ENCODE assay signal across 8 cellular contexts in the genomic region with DNA sequence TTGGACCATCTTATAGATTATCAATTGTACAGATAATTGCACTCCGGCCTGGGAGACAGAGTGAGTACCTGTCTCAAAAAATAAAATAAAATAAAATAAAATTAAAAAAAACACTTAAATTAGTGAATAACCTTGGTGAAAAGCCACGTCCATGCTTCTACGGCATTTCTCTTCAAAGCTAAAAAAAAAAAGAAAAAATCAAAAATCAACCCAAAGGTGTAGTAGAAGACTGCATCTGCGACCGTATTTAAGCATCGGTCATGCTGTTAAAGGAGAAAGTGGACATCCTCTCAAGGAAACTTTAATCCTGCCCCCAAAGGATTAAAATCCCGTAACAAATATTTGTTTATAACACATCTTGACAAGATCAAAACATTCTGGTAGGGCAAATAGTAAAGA. TPM values are rescaled to one million over a fixed set of nuclear protein-coding genes. Genes with fewer than 3 reads are reported as not detected.
DNase-seq lines count a peak whose midpoint lies in the region; ATAC-seq and TF ChIP-seq lines count a peak whose summit lies in the region.

No MANE protein-coding gene starts in this region.

- H3K4me1 Mint-ChIP-seq in GM23338 (peaks cover 27% of the 10 kb centered on the region), WTC11 (peaks cover 31% of the 10 kb centered on the region), glutamatergic neuron (ENCODE audit: low read depth, unreplicated experiment) (peaks cover 17% of the 10 kb centered on the region)

- no peak for TF ChIP-seq CTCF in GM23338 (conservative IDR thresholded peaks at IDR 0.05; ENCODE audit: low read depth in 2 of 2)
- TF ChIP-seq CTCF in WTC11 (IDR thresholded peaks at IDR 0.05) = no peak
- no peak for TF ChIP-seq CTCF in glutamatergic neuron (IDR thresholded peaks at IDR 0.05; ENCODE audit: partially characterized antibody, unreplicated experiment)

- H3K27ac Mint-ChIP-seq in GM23338 = peak overlapping the region; percentile 96
- peak overlapping the region; percentile 92 for H3K27ac Mint-ChIP-seq in WTC11
- H3K27ac Mint-ChIP-seq in glutamatergic neuron (ENCODE audit: unreplicated experiment) = peak overlapping the region; percentile 94

- peak overlapping the region; percentile 86 for H3K4me2 ChIP-seq in GM23338

- CTCF ChIA-PET in WTC11 (lab: Charles Lee) = no interaction called here

- H3K4me3 ChIP-seq in GM23338 (peak overlapping the region; percentile 92), skeletal muscle tissue (ENCODE audit: low read length in 3 of 3) (peak overlapping the region; percentile 60 to 78 (median 77))

- H3K36me3 ChIP-seq in GM23338 (ENCODE audit: insufficient read depth) (peaks cover 2% of the 10 kb centered on the region; the same call in 1 of the 2 replicates), skeletal muscle tissue (ENCODE audit: control insufficient read depth in 3 of 3, insufficient read depth in 3 of 3, low read length in 3 of 3) (no peaks in the 10 kb centered on the region)

- H3K36me3 Mint-ChIP-seq in GM23338 (ENCODE audit: low read depth) = peaks cover 23% of the 10 kb centered on the region
- H3K36me3 Mint-ChIP-seq in WTC11 = peaks cover 13% of the 10 kb centered on the region
- no peaks in the 10 kb centered on the region for H3K36me3 Mint-ChIP-seq in glutamatergic neuron (ENCODE audit: unreplicated experiment)

- H3K9me3 ChIP-seq in skeletal muscle tissue (ENCODE audit: control insufficient read depth in 3 of 3, low read length in 3 of 3) = no peaks in the 10 kb centered on the region

- H3K4me1 ChIP-seq in GM23338 (ENCODE audit: insufficient read depth) (peaks cover 31% of the 10 kb centered on the region), skeletal muscle tissue (ENCODE audit: control insufficient read depth in 3 of 3, insufficient read depth in 3 of 3, low read length in 3 of 3) (peaks cover 0 to 18% (median 18%) of the 10 kb centered on the region in 3 donors)

- peaks cover 12% of the 10 kb centered on the region for H3F3A ChIP-seq in GM23338 (replicated peaks; ENCODE audit: low read depth)

- H3K27me3 ChIP-seq in GM23338 (ENCODE audit: insufficient read depth) = no peaks in the 10 kb centered on the region
- no peaks in the 10 kb centered on the region for H3K27me3 ChIP-seq in skeletal muscle tissue (ENCODE audit: control insufficient read depth in 3 of 3, insufficient read depth in 3 of 3, low read length in 3 of 3)

- POLR2A ChIA-PET in WTC11 (lab: Charles Lee) = interaction anchor here (0.6 to 2.6 kb wide), 5 partner anchors 16 to 148 kb away, joined by 3 to 15 read pairs (median 5); a partner anchor contains a TSS

- ATAC-seq in GM23338 = no peak
- no peak for ATAC-seq in WTC11

- H4K20me1 ChIP-seq in GM23338 (replicated peaks; ENCODE audit: insufficient read depth) = peaks cover 17% of the 10 kb centered on the region

- H2AFZ ChIP-seq in GM23338 = peak overlapping the region; percentile 98; the same call in 1 of the 2 replicates

- no peaks in the 10 kb centered on the region; the same call in 2 of the 3 replicates for H3K9me3 Mint-ChIP-seq in GM23338
- H3K9me3 Mint-ChIP-seq in WTC11 = no peaks in the 10 kb centered on the region
- peaks cover 7% of the 10 kb centered on the region for H3K9me3 Mint-ChIP-seq in glutamatergic neuron (ENCODE audit: unreplicated experiment)

- peak overlapping the region; percentile 83 to 97 (median 96) for H3K9ac ChIP-seq in skeletal muscle tissue (ENCODE audit: low read depth in 1 of 3, low read length in 3 of 3)

- H3K27ac ChIP-seq in GM23338 (ENCODE audit: low read depth) (peak overlapping the region; percentile 100; the same call in 1 of the 2 replicates), skeletal muscle tissue (ENCODE audit: low read depth, low read length) (peak overlapping the region; percentile 100)

- H3K27me3 Mint-ChIP-seq in GM23338 (ENCODE audit: insufficient read depth, low read depth, poor library complexity) (peaks cover 7% of the 10 kb centered on the region), WTC11 (ENCODE audit: low read depth) (no peaks in the 10 kb centered on the region), glutamatergic neuron (ENCODE audit: unreplicated experiment) (peaks cover 13% of the 10 kb centered on the region)

- peaks cover 34% of the 10 kb centered on the region for H3K79me2 ChIP-seq in GM23338 (replicated peaks; ENCODE audit: insufficient read depth)

- H3K9me2 ChIP-seq in GM23338 (ENCODE audit: insufficient read depth) = no peaks in the 10 kb centered on the region

- no peak for DNase-seq in GM23338 (ENCODE audit: low spot score)
- no peak for DNase-seq in WTC11 (ENCODE audit: low spot score)
- DNase-seq in glutamatergic neuron = no peak
- no peak for DNase-seq in AG08396 (ENCODE audit: low spot score)
- DNase-seq in H4 (ENCODE audit: low spot score) = no peak
- DNase-seq in stimulated activated CD4-positive, alpha-beta T cell treated with anti-CD3 and anti-CD28 coated beads, Interleukin-2, amount 100 ng/mL, for 24 hours = no peak
- DNase-seq in cerebellar cortex (ENCODE audit: low spot score) = no peak

- peak overlapping the region; percentile 83 for H3K4me3 Mint-ChIP-seq in GM23338
- peak overlapping the region; percentile 77 for H3K4me3 Mint-ChIP-seq in WTC11
- H3K4me3 Mint-ChIP-seq in glutamatergic neuron (ENCODE audit: unreplicated experiment) = peak overlapping the region; percentile 93

TF ChIP-seq in WTC11, 78 proteins besides CTCF, POLR2A, EP300 and RAD21 (continues in another document):
- no peak for TF ChIP-seq CBFB (CRISPR knock-in tag; IDR thresholded peaks at IDR 0.05; ENCODE audit: low read depth)
- TF ChIP-seq, protein P1, sequence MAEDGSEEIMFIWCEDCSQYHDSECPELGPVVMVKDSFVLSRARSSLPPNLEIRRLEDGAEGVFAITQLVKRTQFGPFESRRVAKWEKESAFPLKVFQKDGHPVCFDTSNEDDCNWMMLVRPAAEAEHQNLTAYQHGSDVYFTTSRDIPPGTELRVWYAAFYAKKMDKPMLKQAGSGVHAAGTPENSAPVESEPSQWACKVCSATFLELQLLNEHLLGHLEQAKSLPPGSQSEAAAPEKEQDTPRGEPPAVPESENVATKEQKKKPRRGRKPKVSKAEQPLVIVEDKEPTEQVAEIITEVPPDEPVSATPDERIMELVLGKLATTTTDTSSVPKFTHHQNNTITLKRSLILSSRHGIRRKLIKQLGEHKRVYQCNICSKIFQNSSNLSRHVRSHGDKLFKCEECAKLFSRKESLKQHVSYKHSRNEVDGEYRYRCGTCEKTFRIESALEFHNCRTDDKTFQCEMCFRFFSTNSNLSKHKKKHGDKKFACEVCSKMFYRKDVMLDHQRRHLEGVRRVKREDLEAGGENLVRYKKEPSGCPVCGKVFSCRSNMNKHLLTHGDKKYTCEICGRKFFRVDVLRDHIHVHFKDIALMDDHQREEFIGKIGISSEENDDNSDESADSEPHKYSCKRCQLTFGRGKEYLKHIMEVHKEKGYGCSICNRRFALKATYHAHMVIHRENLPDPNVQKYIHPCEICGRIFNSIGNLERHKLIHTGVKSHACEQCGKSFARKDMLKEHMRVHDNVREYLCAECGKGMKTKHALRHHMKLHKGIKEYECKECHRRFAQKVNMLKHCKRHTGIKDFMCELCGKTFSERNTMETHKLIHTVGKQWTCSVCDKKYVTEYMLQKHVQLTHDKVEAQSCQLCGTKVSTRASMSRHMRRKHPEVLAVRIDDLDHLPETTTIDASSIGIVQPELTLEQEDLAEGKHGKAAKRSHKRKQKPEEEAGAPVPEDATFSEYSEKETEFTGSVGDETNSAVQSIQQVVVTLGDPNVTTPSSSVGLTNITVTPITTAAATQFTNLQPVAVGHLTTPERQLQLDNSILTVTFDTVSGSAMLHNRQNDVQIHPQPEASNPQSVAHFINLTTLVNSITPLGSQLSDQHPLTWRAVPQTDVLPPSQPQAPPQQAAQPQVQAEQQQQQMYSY (CRISPR knock-in tag; IDR thresholded peaks at IDR 0.05) = no peak
- TF ChIP-seq, protein P2, sequence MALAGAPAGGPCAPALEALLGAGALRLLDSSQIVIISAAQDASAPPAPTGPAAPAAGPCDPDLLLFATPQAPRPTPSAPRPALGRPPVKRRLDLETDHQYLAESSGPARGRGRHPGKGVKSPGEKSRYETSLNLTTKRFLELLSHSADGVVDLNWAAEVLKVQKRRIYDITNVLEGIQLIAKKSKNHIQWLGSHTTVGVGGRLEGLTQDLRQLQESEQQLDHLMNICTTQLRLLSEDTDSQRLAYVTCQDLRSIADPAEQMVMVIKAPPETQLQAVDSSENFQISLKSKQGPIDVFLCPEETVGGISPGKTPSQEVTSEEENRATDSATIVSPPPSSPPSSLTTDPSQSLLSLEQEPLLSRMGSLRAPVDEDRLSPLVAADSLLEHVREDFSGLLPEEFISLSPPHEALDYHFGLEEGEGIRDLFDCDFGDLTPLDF (CRISPR knock-in tag; IDR thresholded peaks at IDR 0.05) = no peak
- no peak for TF ChIP-seq FOXJ3 (CRISPR knock-in tag; IDR thresholded peaks at IDR 0.05; ENCODE audit: borderline replicate concordance)
- no peak for TF ChIP-seq NFYB (CRISPR knock-in tag; conservative IDR thresholded peaks at IDR 0.05; ENCODE audit: low read depth)
- TF ChIP-seq, protein P3, sequence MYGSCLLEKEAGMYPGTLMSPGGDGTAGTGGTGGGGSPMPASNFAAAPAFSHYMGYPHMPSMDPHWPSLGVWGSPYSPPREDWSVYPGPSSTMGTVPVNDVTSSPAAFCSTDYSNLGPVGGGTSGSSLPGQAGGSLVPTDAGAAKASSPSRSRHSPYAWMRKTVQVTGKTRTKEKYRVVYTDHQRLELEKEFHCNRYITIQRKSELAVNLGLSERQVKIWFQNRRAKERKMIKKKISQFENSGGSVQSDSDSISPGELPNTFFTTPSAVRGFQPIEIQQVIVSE (CRISPR knock-in tag; IDR thresholded peaks at IDR 0.05; ENCODE audit: borderline replicate concordance) = no peak
- no peak for TF ChIP-seq SMAD3 (CRISPR knock-in tag; IDR thresholded peaks at IDR 0.05; ENCODE audit: borderline replicate concordance)
- TF ChIP-seq FOXP1 (CRISPR knock-in tag; IDR thresholded peaks at IDR 0.05; ENCODE audit: borderline replicate concordance) = no peak
- no peak for TF ChIP-seq ZNF121 (CRISPR knock-in tag; IDR thresholded peaks at IDR 0.05)
- TF ChIP-seq, protein P4, sequence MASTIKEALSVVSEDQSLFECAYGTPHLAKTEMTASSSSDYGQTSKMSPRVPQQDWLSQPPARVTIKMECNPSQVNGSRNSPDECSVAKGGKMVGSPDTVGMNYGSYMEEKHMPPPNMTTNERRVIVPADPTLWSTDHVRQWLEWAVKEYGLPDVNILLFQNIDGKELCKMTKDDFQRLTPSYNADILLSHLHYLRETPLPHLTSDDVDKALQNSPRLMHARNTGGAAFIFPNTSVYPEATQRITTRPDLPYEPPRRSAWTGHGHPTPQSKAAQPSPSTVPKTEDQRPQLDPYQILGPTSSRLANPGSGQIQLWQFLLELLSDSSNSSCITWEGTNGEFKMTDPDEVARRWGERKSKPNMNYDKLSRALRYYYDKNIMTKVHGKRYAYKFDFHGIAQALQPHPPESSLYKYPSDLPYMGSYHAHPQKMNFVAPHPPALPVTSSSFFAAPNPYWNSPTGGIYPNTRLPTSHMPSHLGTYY (CRISPR knock-in tag; IDR thresholded peaks at IDR 0.05) = no peak

RNA-seq across cellular contexts. Expression of a gene that starts 0.3 kb away (rescaled TPM):
- total RNA-seq in GM23338 (2014; rRNA removed; shearing (Covaris generic)) = 89.6 and 134 TPM in 2 replicates
- polyA plus RNA-seq in GM23338 (2016; fragmentation: Nextera tagmentation; extraction: Ambion mirVana) = 48.9 and 58.0 TPM in 2 replicates
- total RNA-seq in WTC11 (2021) = 98.4 to 106 TPM (median 103 TPM) in 3 replicates
- 24.6 TPM for total RNA-seq in glutamatergic neuron (ENCODE audit: unreplicated experiment)
- 39.1 TPM for total RNA-seq in skeletal muscle tissue
- 30.2 and 52.4 TPM in 2 replicates for total RNA-seq in H4 (2014; rRNA removed; shearing (Covaris generic))
